ENCODE assay signal across 18 cellular contexts in genomic region chr1:235818632-235819136, GRCh38.
"Had no signal": no experiment of that assay in that cellular context is flagged by ENCODE, and none has a peak within 500 bp of the region (broad histone marks: within the 10 kb centered on the region; RNA-seq: fewer than 3 reads in every experiment).

No MANE protein-coding gene starts in this region.

- DNase-seq: activated CD4-positive, alpha-beta memory T cell treated with anti-CD3 and anti-CD28 coated beads for 36 hours; activated CD4-positive, alpha-beta T cell treated with anti-CD3 and anti-CD28 coated beads for 1 hour; activated CD8-positive, alpha-beta memory T cell treated with anti-CD3 and anti-CD28 coated beads, Interleukin-2, amount 10 ng/mL, durations not matched to agents 7 days and 5 days; activated naive CD4-positive, alpha-beta T cell treated with anti-CD3 and anti-CD28 coated beads, Interleukin-2, amount 50 U/mL, for 16 hours; activated T-cell treated with anti-CD3 and anti-CD28 coated beads, Interleukin-2, amount 50 U/mL, for 1 hour; central memory CD4-positive, alpha-beta T cell; esophagus squamous epithelium; glutamatergic neuron; kidney glomerular epithelial cell; mesendoderm; pancreas; stimulated activated CD4-positive, alpha-beta T cell treated with anti-CD3 and anti-CD28 coated beads, Interleukin-2, amount 100 ng/mL, for 48 hours; stimulated activated naive CD4-positive, alpha-beta T cell; T-helper 9 cell; transverse colon had no signal

- H3K27ac Mint-ChIP-seq: activated CD4-positive, alpha-beta memory T cell treated with anti-CD3 and anti-CD28 coated beads for 36 hours; activated CD8-positive, alpha-beta memory T cell treated with anti-CD3 and anti-CD28 coated beads, Interleukin-2, amount 10 ng/mL, durations not matched to agents 7 days and 5 days; brain; neural progenitor cell had no signal

- H3K36me3 Mint-ChIP-seq: activated CD4-positive, alpha-beta memory T cell treated with anti-CD3 and anti-CD28 coated beads for 36 hours; brain; neural progenitor cell had no signal

- ATAC-seq: activated CD8-positive, alpha-beta memory T cell treated with anti-CD3 and anti-CD28 coated beads, Interleukin-2, amount 10 ng/mL, durations not matched to agents 7 days and 5 days; pancreas had no signal

- H3K4me1 Mint-ChIP-seq: brain, neural progenitor cell had no signal

- H3K27ac ChIP-seq: coronary artery, esophagus squamous epithelium, neural progenitor cell, pancreas, transverse colon had no signal

- H3K9me3 Mint-ChIP-seq: activated CD4-positive, alpha-beta memory T cell treated with anti-CD3 and anti-CD28 coated beads for 36 hours; brain; neural progenitor cell had no signal

- H3K27me3 Mint-ChIP-seq: activated CD4-positive, alpha-beta memory T cell treated with anti-CD3 and anti-CD28 coated beads for 36 hours; activated CD8-positive, alpha-beta memory T cell treated with anti-CD3 and anti-CD28 coated beads, Interleukin-2, amount 10 ng/mL, durations not matched to agents 7 days and 5 days had no signal

- H3K4me3 Mint-ChIP-seq: activated CD4-positive, alpha-beta memory T cell treated with anti-CD3 and anti-CD28 coated beads for 36 hours; activated CD8-positive, alpha-beta memory T cell treated with anti-CD3 and anti-CD28 coated beads, Interleukin-2, amount 10 ng/mL, durations not matched to agents 7 days and 5 days; brain; neural progenitor cell had no signal
